ENCODE assay signal across 15 cellular contexts in the genomic region with DNA sequence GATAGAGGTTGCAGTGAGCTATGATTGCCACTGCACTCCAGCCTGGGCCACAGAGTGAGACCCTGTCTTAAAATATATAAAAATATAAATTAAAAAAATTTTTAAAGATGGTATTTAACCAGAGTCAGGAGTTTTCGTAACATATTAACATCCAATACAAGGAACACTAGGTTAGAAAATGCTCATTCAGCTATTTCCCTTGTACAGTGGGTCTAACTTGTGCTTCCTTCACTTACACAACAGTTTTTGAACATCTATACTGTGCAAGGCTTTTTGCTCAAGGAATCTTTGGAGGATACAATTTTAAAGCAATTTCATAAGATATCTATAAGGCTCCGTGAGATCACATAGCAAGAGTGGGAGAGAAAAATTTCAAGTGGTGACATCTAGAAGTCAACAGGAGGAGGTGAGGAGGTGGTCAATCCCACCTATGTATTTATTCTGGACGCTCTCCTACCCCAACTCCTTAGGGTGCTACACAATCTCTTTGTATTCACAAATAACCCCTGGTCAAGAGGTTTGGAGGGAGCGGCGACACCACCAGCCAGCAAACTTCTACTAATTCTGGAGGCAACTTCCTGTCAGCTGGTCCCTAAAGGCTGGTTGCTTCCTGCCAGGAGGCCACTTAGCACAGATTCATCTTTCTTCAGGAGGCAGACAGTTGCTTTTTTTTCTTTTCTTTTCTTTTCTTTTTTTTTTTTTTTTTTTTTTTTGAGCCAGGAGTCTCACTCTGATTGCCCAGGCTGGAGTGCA. TPM values are rescaled to one million over a fixed set of nuclear protein-coding genes. Genes with fewer than 3 reads are reported as not detected.
DNase-seq lines count a peak whose midpoint lies in the region; ATAC-seq, FAIRE-seq and TF ChIP-seq lines count a peak whose summit lies in the region.
"Had no signal": no experiment of that assay in that cellular context is flagged by ENCODE, and none has a peak within 500 bp of the region (broad histone marks: within the 10 kb centered on the region; RNA-seq: fewer than 3 reads in every experiment).

No MANE protein-coding gene starts in this region.

- H3K36me3 Mint-ChIP-seq in activated CD4-positive, alpha-beta T cell treated with anti-CD3 and anti-CD28 coated beads, Interleukin-2, amount 10 ng/mL, durations not matched to agents 7 days and 5 days (ENCODE audit: low read depth) = peaks cover 22% of the 10 kb centered on the region
- no peaks in the 10 kb centered on the region for H3K36me3 Mint-ChIP-seq in endothelial cell (ENCODE audit: low read depth, unreplicated experiment)
- H3K36me3 Mint-ChIP-seq: naive B cell; stimulated activated memory B cell treated with anti-CD40 and anti-IgM and Interleukin-4, amounts not matched to agents 10 μg/mL and 1 μg/mL and 100 μg/mL, for 72 hours had no signal

- no peak for ATAC-seq in GM19452 (IDR thresholded peaks at IDR 0.05; ENCODE audit: unreplicated experiment)
- ATAC-seq: stimulated activated memory B cell treated with anti-CD40 and anti-IgM and Interleukin-4, amounts not matched to agents 10 μg/mL and 1 μg/mL and 100 μg/mL, for 72 hours had no signal

- H3K4me3 ChIP-seq in tibial artery = no peak overlapping the region
- H3K4me3 ChIP-seq: coronary artery had no signal

- no peaks in the 10 kb centered on the region for H3K36me3 ChIP-seq in tibial artery

- no peak for TF ChIP-seq CTCF in endothelial cell (IDR thresholded peaks at IDR 0.05; ENCODE audit: unreplicated experiment)
- no peak for TF ChIP-seq CTCF in tibial artery (IDR thresholded peaks at IDR 0.05)

- H3K27me3 Mint-ChIP-seq in activated CD4-positive, alpha-beta T cell treated with anti-CD3 and anti-CD28 coated beads, Interleukin-2, amount 10 ng/mL, durations not matched to agents 7 days and 5 days = no peaks in the 10 kb centered on the region
- H3K27me3 Mint-ChIP-seq in endothelial cell (ENCODE audit: unreplicated experiment) = peaks cover 2% of the 10 kb centered on the region
- H3K27me3 Mint-ChIP-seq: naive B cell; stimulated activated memory B cell treated with anti-CD40 and anti-IgM and Interleukin-4, amounts not matched to agents 10 μg/mL and 1 μg/mL and 100 μg/mL, for 72 hours had no signal

- POLR2A ChIA-PET in activated CD4-positive, alpha-beta T cell treated with anti-CD3 and anti-CD28 coated beads, Interleukin-2, amount 10 ng/mL, durations not matched to agents 7 days and 5 days (lab: Charles Lee) = no interaction called here

- no peak for TF ChIP-seq POLR2A in GM12891 (IDR thresholded peaks at IDR 0.05; ENCODE audit: low read depth, low read length)

- peak; percentile 18 for DNase-seq in activated CD4-positive, alpha-beta T cell treated with anti-CD3 and anti-CD28 coated beads, Interleukin-2, amount 10 ng/mL, durations not matched to agents 7 days and 5 days
- DNase-seq in activated CD4-positive, alpha-beta T cell treated with anti-CD3 and anti-CD28 coated beads for 1 hour = no peak
- DNase-seq in GM12891 (ENCODE audit: insufficient read length, low spot score) (no peak), NAMALWA (ENCODE audit: low spot score) (peak; percentile 30), endothelial cell (ENCODE audit: low spot score) (no peak), tibial artery (no peak), putamen (ENCODE audit: low spot score) (no peak)
- DNase-seq: naive B cell, posterior cingulate gyrus, Right ventricle myocardium superior had no signal

- CTCF ChIA-PET in activated CD4-positive, alpha-beta T cell treated with anti-CD3 and anti-CD28 coated beads, Interleukin-2, amount 10 ng/mL, durations not matched to agents 7 days and 5 days (lab: Charles Lee) = interaction anchor here (0.6 to 1.9 kb wide), 5 partner anchors 15 to 164 kb away, joined by 3 to 7 read pairs (median 5); no protein-coding TSS in a partner anchor

- H3K4me1 Mint-ChIP-seq in activated CD4-positive, alpha-beta T cell treated with anti-CD3 and anti-CD28 coated beads, Interleukin-2, amount 10 ng/mL, durations not matched to agents 7 days and 5 days = peaks cover 26% of the 10 kb centered on the region
- peaks cover 10% of the 10 kb centered on the region for H3K4me1 Mint-ChIP-seq in endothelial cell (ENCODE audit: unreplicated experiment)

- intact Hi-C loops in tibial artery (cut with DNase I; ENCODE audit: low total_unique reads) = no loop called here

- H3K4me1 ChIP-seq in tibial artery = peaks cover 0 to 13% (median 4%) of the 10 kb centered on the region in 4 donors

- H3K27me3 ChIP-seq in tibial artery = no peaks in the 10 kb centered on the region

- H3K27ac Mint-ChIP-seq in activated CD4-positive, alpha-beta T cell treated with anti-CD3 and anti-CD28 coated beads, Interleukin-2, amount 10 ng/mL, durations not matched to agents 7 days and 5 days = peak overlapping the region; percentile 46
- H3K27ac Mint-ChIP-seq in endothelial cell (ENCODE audit: unreplicated experiment) = peak overlapping the region; percentile 67
- H3K27ac Mint-ChIP-seq: stimulated activated memory B cell treated with anti-CD40 and anti-IgM and Interleukin-4, amounts not matched to agents 10 μg/mL and 1 μg/mL and 100 μg/mL, for 72 hours had no signal

- peaks cover 2% of the 10 kb centered on the region for H3K9me3 Mint-ChIP-seq in activated CD4-positive, alpha-beta T cell treated with anti-CD3 and anti-CD28 coated beads, Interleukin-2, amount 10 ng/mL, durations not matched to agents 7 days and 5 days
- no peaks in the 10 kb centered on the region for H3K9me3 Mint-ChIP-seq in endothelial cell (ENCODE audit: unreplicated experiment)
- H3K9me3 Mint-ChIP-seq: stimulated activated memory B cell treated with anti-CD40 and anti-IgM and Interleukin-4, amounts not matched to agents 10 μg/mL and 1 μg/mL and 100 μg/mL, for 72 hours had no signal

- H3K9me3 ChIP-seq in tibial artery = no peaks in the 10 kb centered on the region

- peak; percentile 51 for FAIRE-seq in GM12891 (lab: Jason Lieb, UNC)
- FAIRE-seq: A204.1, HTR-8/SVneo had no signal

- H3K4me3 Mint-ChIP-seq in activated CD4-positive, alpha-beta T cell treated with anti-CD3 and anti-CD28 coated beads, Interleukin-2, amount 10 ng/mL, durations not matched to agents 7 days and 5 days = no peak overlapping the region
- peak overlapping the region; percentile 47 for H3K4me3 Mint-ChIP-seq in endothelial cell (ENCODE audit: unreplicated experiment)
- H3K4me3 Mint-ChIP-seq: naive B cell; stimulated activated memory B cell treated with anti-CD40 and anti-IgM and Interleukin-4, amounts not matched to agents 10 μg/mL and 1 μg/mL and 100 μg/mL, for 72 hours had no signal

- no peak overlapping the region for H3K27ac ChIP-seq in tibial artery
- H3K27ac ChIP-seq: coronary artery had no signal

TF ChIP-seq in GM12891, 5 proteins besides CTCF, POLR2A, EP300 and RAD21:
- no peak for TF ChIP-seq PAX5 (IDR thresholded peaks at IDR 0.05; ENCODE audit: insufficient read depth, low read length, severe bottlenecking)
- no peak for TF ChIP-seq POLR2AphosphoS5 (IDR thresholded peaks at IDR 0.05; ENCODE audit: low read depth, low read length)
- TF ChIP-seq SPI1 (IDR thresholded peaks at IDR 0.05; ENCODE audit: low read depth, low read length) = no peak
- TF ChIP-seq POU2F2 (IDR thresholded peaks at IDR 0.05; ENCODE audit: low read depth, low read length) = no peak

RNA-seq across cellular contexts. Expression of a gene that starts 22.2 kb away (rescaled TPM):
- total RNA-seq in activated CD4-positive, alpha-beta T cell treated with anti-CD3 and anti-CD28 coated beads, Interleukin-2, amount 10 ng/mL, durations not matched to agents 7 days and 5 days = 10 to 100 TPM; 33.6 to 35.9 TPM
- polyA plus RNA-seq in GM12891 (2012; ENCODE audit: low read depth, missing spikeins) = 22.6 TPM
- total RNA-seq in endothelial cell (ENCODE audit: unreplicated experiment) = 12.9 TPM

Comparison
In these comparisons a context has a peak if more than half of its experiments do, and no peak if none do; other contexts are left out.
1. DNase-seq: peak in activated CD4-positive, alpha-beta T cell treated with anti-CD3 and anti-CD28 coated beads, Interleukin-2, amount 10 ng/mL, durations not matched to agents 7 days and 5 days (single experiment) and NAMALWA (single experiment); none in activated CD4-positive, alpha-beta T cell treated with anti-CD3 and anti-CD28 coated beads for 1 hour (single experiment), GM12891 (single experiment), endothelial cell (single experiment), tibial artery (0 of 2) and putamen (single experiment).